In genomic region chr20:51469578-51470520, GRCh38 we compare ENCODE assay signal across 10 cellular contexts.
DNase-seq lines count a peak whose midpoint lies in the region; ATAC-seq, FAIRE-seq and TF ChIP-seq lines count a peak whose summit lies in the region.
"Had no signal": no experiment of that assay in that cellular context is flagged by ENCODE, and none has a peak within 500 bp of the region (broad histone marks: within the 10 kb centered on the region; RNA-seq: fewer than 3 reads in every experiment).

No MANE protein-coding gene starts in this region.

- H3K27ac Mint-ChIP-seq in activated naive CD4-positive, alpha-beta T cell treated with anti-CD3 and anti-CD28 coated beads, Interleukin-2, amount 10 ng/mL, durations not matched to agents 7 days and 5 days = peak overlapping the region; percentile 90
- peak overlapping the region; percentile 8 to 82 (median 39) for H3K27ac Mint-ChIP-seq in brain
- peak overlapping the region; percentile 16 for H3K27ac Mint-ChIP-seq in stimulated activated memory B cell treated with anti-CD40 and anti-IgM and Interleukin-4, amounts not matched to agents 10 μg/mL and 1 μg/mL and 100 μg/mL, for 72 hours

- DNase-seq in activated naive CD4-positive, alpha-beta T cell treated with anti-CD3 and anti-CD28 coated beads, Interleukin-2, amount 10 ng/mL, durations not matched to agents 7 days and 5 days = no peak
- DNase-seq in activated naive CD4-positive, alpha-beta T cell (lab: John Stamatoyannopoulos, UW) = no peak
- DNase-seq in NCI-H345 (lab: John Stamatoyannopoulos, UW) (peak; percentile 68), frontal cortex (ENCODE audit: low spot score in 2 of 2) (no peak), cortex of kidney (lab: John Stamatoyannopoulos, UW) (no peak)
- DNase-seq: AML-193 had no signal

- FAIRE-seq in frontal cortex (lab: Jason Lieb, UNC) = no peak
- FAIRE-seq: keratinocyte had no signal

- no peaks in the 10 kb centered on the region for H3K27me3 Mint-ChIP-seq in activated naive CD4-positive, alpha-beta T cell treated with anti-CD3 and anti-CD28 coated beads, Interleukin-2, amount 10 ng/mL, durations not matched to agents 7 days and 5 days
- H3K27me3 Mint-ChIP-seq in brain = peaks cover 4% of the 10 kb centered on the region
- H3K27me3 Mint-ChIP-seq in stimulated activated memory B cell treated with anti-CD40 and anti-IgM and Interleukin-4, amounts not matched to agents 10 μg/mL and 1 μg/mL and 100 μg/mL, for 72 hours = no peaks in the 10 kb centered on the region

- peaks cover 72% of the 10 kb centered on the region for H3K36me3 Mint-ChIP-seq in activated naive CD4-positive, alpha-beta T cell treated with anti-CD3 and anti-CD28 coated beads, Interleukin-2, amount 10 ng/mL, durations not matched to agents 7 days and 5 days
- no peaks in the 10 kb centered on the region for H3K36me3 Mint-ChIP-seq in brain
- H3K36me3 Mint-ChIP-seq in stimulated activated memory B cell treated with anti-CD40 and anti-IgM and Interleukin-4, amounts not matched to agents 10 μg/mL and 1 μg/mL and 100 μg/mL, for 72 hours = peaks cover 68% of the 10 kb centered on the region

- peaks cover 58% of the 10 kb centered on the region for H3K4me1 Mint-ChIP-seq in activated naive CD4-positive, alpha-beta T cell treated with anti-CD3 and anti-CD28 coated beads, Interleukin-2, amount 10 ng/mL, durations not matched to agents 7 days and 5 days
- peaks cover 25% of the 10 kb centered on the region for H3K4me1 Mint-ChIP-seq in brain
- peaks cover 11% of the 10 kb centered on the region for H3K4me1 Mint-ChIP-seq in stimulated activated memory B cell treated with anti-CD40 and anti-IgM and Interleukin-4, amounts not matched to agents 10 μg/mL and 1 μg/mL and 100 μg/mL, for 72 hours

- no peak overlapping the region for H3K4me3 Mint-ChIP-seq in activated naive CD4-positive, alpha-beta T cell treated with anti-CD3 and anti-CD28 coated beads, Interleukin-2, amount 10 ng/mL, durations not matched to agents 7 days and 5 days
- H3K4me3 Mint-ChIP-seq in brain = no peak overlapping the region
- no peak overlapping the region for H3K4me3 Mint-ChIP-seq in stimulated activated memory B cell treated with anti-CD40 and anti-IgM and Interleukin-4, amounts not matched to agents 10 μg/mL and 1 μg/mL and 100 μg/mL, for 72 hours

- no peak for TF ChIP-seq CTCF in brain (conservative IDR thresholded peaks at IDR 0.05)

- no peaks in the 10 kb centered on the region for H3K9me3 Mint-ChIP-seq in activated naive CD4-positive, alpha-beta T cell treated with anti-CD3 and anti-CD28 coated beads, Interleukin-2, amount 10 ng/mL, durations not matched to agents 7 days and 5 days
- H3K9me3 Mint-ChIP-seq in brain = peaks cover 0 to 5% (median 0%) of the 10 kb centered on the region in 5 experiments
- H3K9me3 Mint-ChIP-seq in stimulated activated memory B cell treated with anti-CD40 and anti-IgM and Interleukin-4, amounts not matched to agents 10 μg/mL and 1 μg/mL and 100 μg/mL, for 72 hours = no peaks in the 10 kb centered on the region

- CTCF ChIA-PET in activated naive CD4-positive, alpha-beta T cell treated with anti-CD3 and anti-CD28 coated beads, Interleukin-2, amount 10 ng/mL, durations not matched to agents 7 days and 5 days (lab: Charles Lee) = no interaction called here

- no peak for ATAC-seq in stimulated activated memory B cell treated with anti-CD40 and anti-IgM and Interleukin-4, amounts not matched to agents 10 μg/mL and 1 μg/mL and 100 μg/mL, for 72 hours
- no peak for ATAC-seq in HG03095 (IDR thresholded peaks at IDR 0.05; ENCODE audit: unreplicated experiment)

Comparison
In these comparisons a context has a peak if more than half of its experiments do, and no peak if none do; other contexts are left out.
1. H3K27ac Mint-ChIP-seq: peak in every context shown above with its lines; median percentile 90 in activated naive CD4-positive, alpha-beta T cell treated with anti-CD3 and anti-CD28 coated beads, Interleukin-2, amount 10 ng/mL, durations not matched to agents 7 days and 5 days; 39 in brain; 16 in stimulated activated memory B cell treated with anti-CD40 and anti-IgM and Interleukin-4, amounts not matched to agents 10 μg/mL and 1 μg/mL and 100 μg/mL, for 72 hours.